In genomic region chr7:38858281-38858884, GRCh38 we compare ENCODE assay signal across 11 cellular contexts. TPM values are rescaled to one million over a fixed set of nuclear protein-coding genes. Genes with fewer than 3 reads are reported as not detected.
A peak's percentile ranks its signal among the peaks of the same experiment; 100 is the strongest.
DNase-seq lines count a peak whose midpoint lies in the region; ATAC-seq, FAIRE-seq and TF ChIP-seq lines count a peak whose summit lies in the region.
"Had no signal": no experiment of that assay in that cellular context is flagged by ENCODE, and none has a peak within 500 bp of the region (broad histone marks: within the 10 kb centered on the region; RNA-seq: fewer than 3 reads in every experiment).

No MANE protein-coding gene starts in this region.

- no peaks in the 10 kb centered on the region for H3K79me2 ChIP-seq in keratinocyte (ENCODE audit: control insufficient read depth, insufficient read depth, low read length)

- DNase-seq in Ammon's horn (ENCODE audit: low spot score) (peak; percentile 17), M059J (ENCODE audit: low read depth) (peak; percentile 86), amniotic epithelial cell (ENCODE audit: low read depth) (peak; percentile 72), keratinocyte (ENCODE audit: low read depth, low spot score) (no peak), endodermal cell (no peak), NCI-H187 treated with DMSO at 0.1 percent for 48 hours (lab: John Stamatoyannopoulos, UW) (no peak), sciatic nerve (ENCODE audit: low spot score) (no peak)
- DNase-seq: activated naive CD4-positive, alpha-beta T cell treated with anti-CD3 and anti-CD28 coated beads, Interleukin-2, amount 10 ng/mL, durations not matched to agents 7 days and 5 days had no signal

- dilution Hi-C loops in keratinocyte (cut with MboI; ENCODE audit: extremely low pct_ligation_motif_present, low sequenced_read_pairs), result no loop called here

- peaks cover 15% of the 10 kb centered on the region for H3K36me3 Mint-ChIP-seq in endodermal cell (ENCODE audit: low read depth)

- H3K9me3 Mint-ChIP-seq in endodermal cell, result no peaks in the 10 kb centered on the region
- H3K9me3 Mint-ChIP-seq: activated naive CD4-positive, alpha-beta T cell treated with anti-CD3 and anti-CD28 coated beads, Interleukin-2, amount 10 ng/mL, durations not matched to agents 7 days and 5 days; neural crest cell had no signal

- H3K9ac ChIP-seq in keratinocyte (ENCODE audit: control insufficient read depth, extremely low read depth, insufficient read depth, low read length), result no peak overlapping the region
- H3K9ac ChIP-seq in endodermal cell (ENCODE audit: extremely low read depth, low read length, poor library complexity, severe bottlenecking), result no peak overlapping the region

- H3K9me3 ChIP-seq in keratinocyte (ENCODE audit: control insufficient read depth, low read depth, low read length) (no peaks in the 10 kb centered on the region), endodermal cell (ENCODE audit: control insufficient read depth, low read length) (no peaks in the 10 kb centered on the region)

- no peak overlapping the region for H3K27ac Mint-ChIP-seq in endodermal cell
- H3K27ac Mint-ChIP-seq: activated naive CD4-positive, alpha-beta T cell treated with anti-CD3 and anti-CD28 coated beads, Interleukin-2, amount 10 ng/mL, durations not matched to agents 7 days and 5 days; CD14-positive monocyte had no signal

- H3K4me3 Mint-ChIP-seq in endodermal cell, result no peak overlapping the region
- H3K4me3 Mint-ChIP-seq: activated naive CD4-positive, alpha-beta T cell treated with anti-CD3 and anti-CD28 coated beads, Interleukin-2, amount 10 ng/mL, durations not matched to agents 7 days and 5 days; CD14-positive monocyte; neural crest cell had no signal

- intact Hi-C loops in sciatic nerve (cut with DNase I), result no loop called here

- WGBS in endodermal cell (ENCODE audit: insufficient coverage in 1 of 2, insufficient read length in 1 of 2), 2 experiments, result 85 to 94% methylated on average over 3 to 4 of the region's 5 CpGs

- H3K4me3 ChIP-seq in keratinocyte (ENCODE audit: control insufficient read depth in 2 of 3, extremely low read depth in 1 of 3, insufficient read depth in 2 of 3, low read depth in 1 of 3, low read length in 3 of 3), result no peak overlapping the region
- H3K4me3 ChIP-seq in endodermal cell (ENCODE audit: low read length), result no peak overlapping the region

- peak overlapping the region; percentile 44 for H3K27ac ChIP-seq in keratinocyte (ENCODE audit: control insufficient read depth, insufficient read depth, low read length)
- no peak overlapping the region for H3K27ac ChIP-seq in endodermal cell (ENCODE audit: low read depth, low read length)

- H3K4me2 ChIP-seq in keratinocyte (ENCODE audit: control insufficient read depth, extremely low read depth, insufficient read depth, low read depth, low read length), result no peak overlapping the region

- H3K27me3 ChIP-seq in keratinocyte (ENCODE audit: control insufficient read depth, extremely low read depth, insufficient read depth, low read length) (no peaks in the 10 kb centered on the region), endodermal cell (ENCODE audit: control insufficient read depth, insufficient read depth, low read length, poor library complexity, severe bottlenecking) (no peaks in the 10 kb centered on the region)

- TF ChIP-seq CTCF in keratinocyte (optimal IDR thresholded peaks at IDR 0.05 in 1 of 3, IDR thresholded peaks at IDR 0.05 in 1 of 3, conservative IDR thresholded peaks at IDR 0.05 in 1 of 3; ENCODE audit: extremely low read depth in 1 of 3, insufficient read depth in 2 of 3, low read length in 3 of 3) (no peak), endodermal cell (conservative IDR thresholded peaks at IDR 0.05) (no peak)

- peaks cover 19% of the 10 kb centered on the region for H3K4me1 ChIP-seq in keratinocyte (ENCODE audit: control insufficient read depth, extremely low read depth, insufficient read depth, low read length)
- H3K4me1 ChIP-seq in endodermal cell (ENCODE audit: control insufficient read depth, insufficient read depth, low read length), result no peaks in the 10 kb centered on the region

- no peaks in the 10 kb centered on the region for H3K9me1 ChIP-seq in keratinocyte (ENCODE audit: control insufficient read depth, extremely low read depth, insufficient read depth, low read length)

- FAIRE-seq in keratinocyte (lab: Jason Lieb, UNC), result no peak

- H3K4me1 Mint-ChIP-seq in endodermal cell, result peaks cover 6% of the 10 kb centered on the region

- H3K27me3 Mint-ChIP-seq in endodermal cell (ENCODE audit: insufficient read depth), result no peaks in the 10 kb centered on the region
- H3K27me3 Mint-ChIP-seq: activated naive CD4-positive, alpha-beta T cell treated with anti-CD3 and anti-CD28 coated beads, Interleukin-2, amount 10 ng/mL, durations not matched to agents 7 days and 5 days had no signal

- ATAC-seq in GM21390 (IDR thresholded peaks at IDR 0.05; ENCODE audit: unreplicated experiment) (no peak), sciatic nerve (no peak)

- H4K20me1 ChIP-seq in keratinocyte (ENCODE audit: control insufficient read depth, extremely low read depth, insufficient read depth, low read length), result no peaks in the 10 kb centered on the region

- H2AFZ ChIP-seq in keratinocyte (ENCODE audit: control insufficient read depth, low read length), result no peak overlapping the region

- H3K36me3 ChIP-seq in keratinocyte (ENCODE audit: control insufficient read depth in 2 of 2, extremely low read depth in 1 of 2, insufficient read depth in 2 of 2, low read length in 2 of 2) (peaks cover 0 to 1% of the 10 kb centered on the region in 2 experiments), endodermal cell (ENCODE audit: control insufficient read depth, insufficient read depth, low read length) (peaks cover 8% of the 10 kb centered on the region)

RNA-seq across cellular contexts. Expression of gene VPS41, which starts 50.6 kb away (rescaled TPM):
- total RNA-seq in M059J (2014; rRNA removed; shearing (Covaris generic)), result 33.9 and 54.9 TPM in 2 replicates
- polyA plus RNA-seq in keratinocyte, result 22.9 to 38.1 TPM (median 24.4 TPM) in 3 replicates
- 52.1 TPM for polyA plus RNA-seq in keratinocyte (2011; ENCODE audit: low read depth)
- polyA plus RNA-seq in keratinocyte (2011; cell fraction: cytosol; rRNA removed), result 17.8 and 28.3 TPM in 2 replicates
- 29.0 and 57.0 TPM in 2 replicates for polyA plus RNA-seq in keratinocyte (2011; cell fraction: nucleus; rRNA removed)
- polyA plus RNA-seq in keratinocyte (2012; ENCODE audit: low replicate concordance), result 33.2 and 37.7 TPM in 2 replicates
- 7.2 to 47.0 TPM (median 21.8 TPM) in 3 replicates for polyA minus RNA-seq in keratinocyte
- 23.2 TPM for polyA minus RNA-seq in keratinocyte (2011; cell fraction: cytosol; rRNA and poly(A)+ RNA removed)
- 32.1 and 66.0 TPM in 2 replicates for polyA minus RNA-seq in keratinocyte (2011; cell fraction: nucleus; rRNA and poly(A)+ RNA removed)
- total RNA-seq in endodermal cell (10 to 100 TPM; 77.1 to 78.0 TPM), sciatic nerve (91.5 TPM)
- polyA plus RNA-seq in endodermal cell (2013, experiment 1 of 2), result 42.1 TPM
- polyA plus RNA-seq in endodermal cell (2013, experiment 2 of 2), result 34.5 TPM

Comparison
In these comparisons a context has a peak if more than half of its experiments do, and no peak if none do; other contexts are left out.
1. DNase-seq: peak in Ammon's horn (single experiment), M059J (single experiment) and amniotic epithelial cell (single experiment); none in keratinocyte (single experiment), endodermal cell (single experiment), NCI-H187 treated with DMSO at 0.1 percent for 48 hours (single experiment) and sciatic nerve (single experiment).